In the genomic region with DNA sequence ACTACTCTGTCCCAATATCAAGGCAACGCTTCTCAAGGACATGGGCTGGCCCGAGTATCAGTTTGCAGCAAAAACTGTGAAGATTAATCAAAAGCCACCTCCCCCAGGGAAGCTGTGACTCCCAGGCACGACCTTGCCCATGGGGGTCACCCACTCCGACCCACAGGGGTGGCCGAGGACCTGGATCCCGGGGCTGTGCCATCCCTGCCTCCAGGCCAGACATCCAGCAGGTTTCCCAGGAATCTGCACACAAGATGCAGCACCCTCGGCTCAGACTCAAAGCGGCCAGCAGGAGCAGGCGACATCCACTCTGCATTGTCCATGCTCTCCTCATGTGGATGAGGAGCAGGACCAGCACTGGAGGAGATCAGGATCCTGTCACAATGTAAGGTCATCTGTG, we compare ENCODE assay signal across 23 cellular contexts. TPM values are rescaled to one million over a fixed set of nuclear protein-coding genes. Genes with fewer than 3 reads are reported as not detected.
"Had no signal": no experiment of that assay in that cellular context is flagged by ENCODE, and none has a peak within 500 bp of the region (broad histone marks: within the 10 kb centered on the region; RNA-seq: fewer than 3 reads in every experiment).

No MANE protein-coding gene starts in this region.

- ATAC-seq: heart right ventricle; naive thymus-derived CD8-positive, alpha-beta T cell; right lobe of liver; stimulated activated naive B cell treated with anti-CD40 and anti-IgM and Interleukin-4, amounts not matched to agents 10 μg/mL and 1 μg/mL and 100 μg/mL, for 72 hours; stimulated activated naive CD8-positive, alpha-beta T cell treated with anti-CD3 and anti-CD28 coated beads, Interleukin-15, Interleukin-2, amounts not matched to agents 100 U/mL and 50 U/mL, for 24 hours; upper lobe of right lung had no signal

- H3K9me3 Mint-ChIP-seq: memory B cell; nephron; neural crest cell; stimulated activated naive B cell treated with anti-CD40 and anti-IgM and Interleukin-4, amounts not matched to agents 10 μg/mL and 1 μg/mL and 100 μg/mL, for 72 hours had no signal

- DNase-seq: heart right ventricle; hippocampal formation; left ventricle myocardium inferior; naive thymus-derived CD8-positive, alpha-beta T cell; occipital lobe; stimulated activated CD4-positive, alpha-beta T cell treated with anti-CD3 and anti-CD28 coated beads, Interleukin-1b, Interleukin-23, amount 100 ng/mL, for 48 hours; stimulated activated CD4-positive, alpha-beta T cell treated with anti-CD3 and anti-CD28 coated beads, Interleukin-2, amount 100 ng/mL, for 48 hours; stimulated activated naive B cell treated with anti-CD40 and anti-IgM and Interleukin-4, amounts not matched to agents 10 μg/mL and 1 μg/mL and 100 μg/mL, for 72 hours; stimulated activated naive CD8-positive, alpha-beta T cell treated with anti-CD3 and anti-CD28 coated beads, Interleukin-15, Interleukin-2, amounts not matched to agents 100 U/mL and 50 U/mL, for 24 hours; stomach; testis; thyroid gland; transverse colon; upper lobe of right lung had no signal

- H3K27ac Mint-ChIP-seq: memory B cell; naive thymus-derived CD8-positive, alpha-beta T cell; nephron; stimulated activated naive B cell treated with anti-CD40 and anti-IgM and Interleukin-4, amounts not matched to agents 10 μg/mL and 1 μg/mL and 100 μg/mL, for 72 hours had no signal

- H3K27me3 Mint-ChIP-seq: memory B cell had no signal

- H3K36me3 ChIP-seq: heart right ventricle, left ventricle myocardium inferior, neutrophil, right atrium auricular region, right lobe of liver, stomach, thyroid gland, transverse colon, upper lobe of right lung had no signal

- H3K9ac ChIP-seq: parathyroid adenoma had no signal

- H3K27ac ChIP-seq: heart right ventricle, left ventricle myocardium inferior, neutrophil, parathyroid adenoma, right atrium auricular region, right lobe of liver, stomach, testis, thyroid gland, transverse colon, upper lobe of right lung had no signal

- H3K36me3 Mint-ChIP-seq: memory B cell; naive thymus-derived CD8-positive, alpha-beta T cell; stimulated activated naive B cell treated with anti-CD40 and anti-IgM and Interleukin-4, amounts not matched to agents 10 μg/mL and 1 μg/mL and 100 μg/mL, for 72 hours had no signal

- H3K4me1 ChIP-seq: parathyroid adenoma, right atrium auricular region, right lobe of liver, testis, thyroid gland had no signal

- H3K4me3 Mint-ChIP-seq: memory B cell; naive thymus-derived CD8-positive, alpha-beta T cell; nephron; neural crest cell; stimulated activated naive B cell treated with anti-CD40 and anti-IgM and Interleukin-4, amounts not matched to agents 10 μg/mL and 1 μg/mL and 100 μg/mL, for 72 hours had no signal

- H3K4me3 ChIP-seq: heart right ventricle, left ventricle myocardium inferior, right atrium auricular region, right lobe of liver, smooth muscle cell, stomach, testis, thyroid gland, transverse colon, upper lobe of right lung had no signal

- H3K27me3 ChIP-seq: neutrophil, right atrium auricular region, right lobe of liver, testis, thyroid gland, transverse colon, upper lobe of right lung had no signal

- H2AFZ ChIP-seq: parathyroid adenoma had no signal

- H3K4me2 ChIP-seq: smooth muscle cell had no signal

- H3K4me1 Mint-ChIP-seq: memory B cell, nephron, neural crest cell had no signal

- H3K9me3 ChIP-seq: heart right ventricle, left ventricle myocardium inferior, neutrophil, right atrium auricular region, right lobe of liver, stomach, testis, thyroid gland, transverse colon, upper lobe of right lung had no signal

RNA-seq across cellular contexts. Expression of a gene that starts 39.8 kb away (rescaled TPM):
- polyA plus RNA-seq: keratinocyte had no signal
